In the genomic region with DNA sequence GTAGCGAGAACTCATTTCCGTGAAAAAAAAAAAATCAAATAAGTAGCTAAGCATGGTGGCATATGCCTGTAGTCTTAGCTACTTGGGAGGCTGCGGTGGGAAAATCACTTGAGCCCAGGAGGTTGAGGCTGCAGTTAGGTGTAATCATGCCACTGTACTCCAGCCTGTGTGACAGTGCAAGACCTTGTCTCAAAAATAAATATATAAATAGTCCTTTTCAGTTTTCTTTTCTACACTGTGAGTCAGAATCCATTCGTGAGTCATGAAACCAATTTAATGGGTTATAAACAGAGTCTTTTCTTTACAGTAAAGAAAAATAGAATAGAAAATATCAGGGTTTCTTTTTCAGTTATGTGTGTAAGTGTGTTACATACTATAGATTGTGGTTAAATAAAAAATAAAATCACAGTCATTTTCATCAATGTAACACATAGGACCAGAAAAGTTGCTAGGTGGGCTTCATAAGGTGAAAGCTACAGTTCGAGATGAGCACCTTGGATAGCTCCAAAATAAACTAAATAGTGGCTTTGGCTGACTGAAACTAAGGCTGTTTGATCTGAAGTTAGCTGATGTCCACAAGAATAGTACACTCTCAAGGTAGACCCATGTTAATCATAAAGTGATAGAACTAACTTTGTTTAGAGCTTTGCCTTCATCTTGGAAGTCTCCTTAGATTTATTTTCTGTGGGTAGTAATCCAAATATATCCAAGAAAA, we compare ENCODE assay signal across 20 cellular contexts.
"Had no signal": no experiment of that assay in that cellular context is flagged by ENCODE, and none has a peak within 500 bp of the region (broad histone marks: within the 10 kb centered on the region; RNA-seq: fewer than 3 reads in every experiment).

No MANE protein-coding gene starts in this region.

- ATAC-seq: body of pancreas; left lung; naive thymus-derived CD4-positive, alpha-beta T cell; pancreas; stimulated activated memory B cell treated with anti-CD40 and anti-IgM and Interleukin-4, amounts not matched to agents 10 μg/mL and 1 μg/mL and 100 μg/mL, for 72 hours had no signal

- DNase-seq: activated CD4-positive, alpha-beta T cell treated with anti-CD3 and anti-CD28 coated beads for 48 hours; activated CD8-positive, alpha-beta memory T cell treated with anti-CD3 and anti-CD28 coated beads for 24 hours; amniotic stem cell; body of pancreas; esophagus squamous epithelium; hippocampal formation; left lung; naive thymus-derived CD4-positive, alpha-beta T cell; pancreas; sigmoid colon; stimulated activated CD4-positive, alpha-beta T cell treated with anti-CD3 and anti-CD28 coated beads, Interleukin-12 subunit alpha, Interleukin-12 subunit beta, amount 100 ng/mL, for 4 hours; stimulated activated CD4-positive, alpha-beta T cell treated with anti-CD3 and anti-CD28 coated beads, Interleukin-2, amount 100 ng/mL, for 24 hours; tibial artery; uterus; WERI-Rb-1 had no signal

- H3K4me3 ChIP-seq: body of pancreas, coronary artery, esophagus squamous epithelium, left lung, pancreas, sigmoid colon, tibial artery, uterus had no signal

- H3K4me1 ChIP-seq: body of pancreas, esophagus squamous epithelium, left lung, pancreas, sigmoid colon, tibial artery, uterus had no signal

- H3K4me1 Mint-ChIP-seq: activated naive CD4-positive, alpha-beta T cell treated with anti-CD3 and anti-CD28 coated beads, Interleukin-2, amount 50 U/mL, for 24 hours; central memory CD8-positive, alpha-beta T cell; naive thymus-derived CD4-positive, alpha-beta T cell; stimulated activated memory B cell treated with anti-CD40 and anti-IgM and Interleukin-4, amounts not matched to agents 10 μg/mL and 1 μg/mL and 100 μg/mL, for 72 hours had no signal

- H3K36me3 ChIP-seq: esophagus squamous epithelium, left lung, pancreas, sigmoid colon, tibial artery, uterus, WERI-Rb-1 had no signal

- H3K9me3 ChIP-seq: body of pancreas, esophagus squamous epithelium, pancreas, sigmoid colon, tibial artery, uterus had no signal

- H3K9me3 Mint-ChIP-seq: central memory CD8-positive, alpha-beta T cell had no signal

- H3K4me3 Mint-ChIP-seq: activated naive CD4-positive, alpha-beta T cell treated with anti-CD3 and anti-CD28 coated beads, Interleukin-2, amount 50 U/mL, for 24 hours; central memory CD8-positive, alpha-beta T cell; naive thymus-derived CD4-positive, alpha-beta T cell; stimulated activated memory B cell treated with anti-CD40 and anti-IgM and Interleukin-4, amounts not matched to agents 10 μg/mL and 1 μg/mL and 100 μg/mL, for 72 hours; T-helper 1 cell treated with Interleukin-12 subunit alpha and Interleukin-12 subunit beta and Interleukin-4 antibody, amounts not matched to agents 30 μg/mL and 1 μg/mL, for 36 hours had no signal

- H3K27me3 Mint-ChIP-seq: stimulated activated memory B cell treated with anti-CD40 and anti-IgM and Interleukin-4, amounts not matched to agents 10 μg/mL and 1 μg/mL and 100 μg/mL, for 72 hours had no signal

- H3K27me3 ChIP-seq: body of pancreas, left lung, pancreas, sigmoid colon, tibial artery, uterus had no signal

- H3K27ac ChIP-seq: body of pancreas, coronary artery, esophagus squamous epithelium, left lung, pancreas, sigmoid colon, tibial artery, uterus, WERI-Rb-1 had no signal

- H3K36me3 Mint-ChIP-seq: activated naive CD4-positive, alpha-beta T cell treated with anti-CD3 and anti-CD28 coated beads, Interleukin-2, amount 50 U/mL, for 24 hours; naive thymus-derived CD4-positive, alpha-beta T cell; stimulated activated memory B cell treated with anti-CD40 and anti-IgM and Interleukin-4, amounts not matched to agents 10 μg/mL and 1 μg/mL and 100 μg/mL, for 72 hours had no signal

- H3K27ac Mint-ChIP-seq: activated naive CD4-positive, alpha-beta T cell treated with anti-CD3 and anti-CD28 coated beads, Interleukin-2, amount 50 U/mL, for 24 hours; stimulated activated memory B cell treated with anti-CD40 and anti-IgM and Interleukin-4, amounts not matched to agents 10 μg/mL and 1 μg/mL and 100 μg/mL, for 72 hours; T-helper 1 cell treated with Interleukin-12 subunit alpha and Interleukin-12 subunit beta and Interleukin-4 antibody, amounts not matched to agents 30 μg/mL and 1 μg/mL, for 36 hours had no signal
